Comparison of ENCODE assay signal across 13 cellular contexts in genomic region chr12:51635371-51635770, GRCh38.
"Had no signal": no experiment of that assay in that cellular context is flagged by ENCODE, and none has a peak within 500 bp of the region (broad histone marks: within the 10 kb centered on the region; RNA-seq: fewer than 3 reads in every experiment).

No MANE protein-coding gene starts in this region.

- H3K4me3 Mint-ChIP-seq: activated CD4-positive, alpha-beta T cell treated with anti-CD3 and anti-CD28 coated beads, Interleukin-2, amount 10 ng/mL, durations not matched to agents 7 days and 5 days; activated naive CD4-positive, alpha-beta T cell treated with anti-CD3 and anti-CD28 coated beads, Interleukin-2, amount 50 U/mL, for 24 hours; activated T-helper 17 cell treated with anti-CD3 and anti-CD28 coated beads, Interleukin-2, amount 50 U/mL, for 72 hours had no signal

- H3K27ac Mint-ChIP-seq: activated CD4-positive, alpha-beta T cell treated with anti-CD3 and anti-CD28 coated beads, Interleukin-2, amount 10 ng/mL, durations not matched to agents 7 days and 5 days; activated naive CD4-positive, alpha-beta T cell treated with anti-CD3 and anti-CD28 coated beads, Interleukin-2, amount 50 U/mL, for 24 hours; activated T-helper 17 cell treated with anti-CD3 and anti-CD28 coated beads, Interleukin-2, amount 50 U/mL, for 72 hours had no signal

- ATAC-seq: activated T-helper 17 cell treated with anti-CD3 and anti-CD28 coated beads, Interleukin-2, amount 50 U/mL, for 72 hours; gastrocnemius medialis; left ventricle myocardium superior had no signal

- H3K36me3 ChIP-seq: gastrocnemius medialis, right atrium auricular region, tibial artery had no signal

- H3K27me3 ChIP-seq: gastrocnemius medialis, right atrium auricular region, tibial artery had no signal

- DNase-seq: activated CD4-positive, alpha-beta T cell treated with anti-CD3 and anti-CD28 coated beads, Interleukin-2, amount 10 ng/mL, durations not matched to agents 7 days and 5 days; activated CD4-positive, CD25-positive, alpha-beta regulatory T cell; activated T-cell treated with anti-CD3 and anti-CD28 coated beads for 4 hours; amniotic stem cell; gastrocnemius medialis; kidney; left ventricle myocardium superior; small intestine; T-helper 2 cell; tibial artery had no signal

- H3K9me3 ChIP-seq: gastrocnemius medialis had no signal

- H3K4me1 ChIP-seq: gastrocnemius medialis, right atrium auricular region, tibial artery had no signal

- H3K27ac ChIP-seq: gastrocnemius medialis, right atrium auricular region, tibial artery had no signal

- H3K4me3 ChIP-seq: gastrocnemius medialis, right atrium auricular region, tibial artery had no signal

- H3K4me1 Mint-ChIP-seq: activated CD4-positive, alpha-beta T cell treated with anti-CD3 and anti-CD28 coated beads, Interleukin-2, amount 10 ng/mL, durations not matched to agents 7 days and 5 days; activated naive CD4-positive, alpha-beta T cell treated with anti-CD3 and anti-CD28 coated beads, Interleukin-2, amount 50 U/mL, for 24 hours; activated T-helper 17 cell treated with anti-CD3 and anti-CD28 coated beads, Interleukin-2, amount 50 U/mL, for 72 hours had no signal

- H3K9me3 Mint-ChIP-seq: activated CD4-positive, alpha-beta T cell treated with anti-CD3 and anti-CD28 coated beads, Interleukin-2, amount 10 ng/mL, durations not matched to agents 7 days and 5 days had no signal
